ENCODE assay signal across 8 cellular contexts in the genomic region with DNA sequence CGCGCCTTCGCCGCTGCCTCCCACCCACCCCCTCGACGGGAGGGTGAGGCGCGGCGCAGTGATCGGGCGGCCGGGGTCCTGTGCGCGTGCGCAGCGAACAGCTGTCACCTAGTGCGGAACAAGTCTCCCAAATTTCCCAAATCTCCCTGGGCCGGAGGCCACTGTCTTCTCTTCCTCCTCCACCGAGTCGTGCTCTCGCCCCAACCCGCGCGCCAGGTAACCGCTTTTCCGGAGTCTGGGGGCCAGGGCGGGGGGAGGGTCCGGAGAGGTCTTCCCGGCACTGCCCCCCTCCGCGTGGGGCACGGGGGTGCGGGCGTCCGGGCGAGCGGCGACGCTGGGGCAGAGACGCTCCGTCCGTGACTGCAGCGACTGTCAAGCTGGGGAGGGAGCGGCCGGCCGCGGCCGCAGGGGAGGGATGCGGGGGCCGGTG.
DNase-seq lines count a peak whose midpoint lies in the region; ATAC-seq and TF ChIP-seq lines count a peak whose summit lies in the region.

No MANE protein-coding gene starts in this region.

- H3K9me3 ChIP-seq in iPS-18c (ENCODE audit: control insufficient read depth, insufficient read depth, low read length) = no peaks in the 10 kb centered on the region

- no peaks in the 10 kb centered on the region for H3K27me3 Mint-ChIP-seq in activated naive CD8-positive, alpha-beta T cell treated with anti-CD3 and anti-CD28 coated beads, Interleukin-2, amount 50 U/mL, for 24 hours

- TF ChIP-seq CTCF in AG09309 (IDR thresholded peaks at IDR 0.05; ENCODE audit: control insufficient read depth, insufficient read depth, low read depth, low read length, missing control alignments) = no peak

- H3K4me3 Mint-ChIP-seq in activated naive CD8-positive, alpha-beta T cell treated with anti-CD3 and anti-CD28 coated beads, Interleukin-2, amount 50 U/mL, for 24 hours = peak overlapping the region; percentile 95

- H3K4me3 ChIP-seq in AG09309 (ENCODE audit: control insufficient read depth, low read depth, low read length) = peak overlapping the region; percentile 87
- peak overlapping the region; percentile 95 for H3K4me3 ChIP-seq in iPS-18c (ENCODE audit: insufficient read depth, low read depth, low read length)

- peaks cover 1% of the 10 kb centered on the region for H3K9me3 Mint-ChIP-seq in activated naive CD8-positive, alpha-beta T cell treated with anti-CD3 and anti-CD28 coated beads, Interleukin-2, amount 50 U/mL, for 24 hours

- ATAC-seq in GM19324 (IDR thresholded peaks at IDR 0.05; ENCODE audit: low FRiP score, unreplicated experiment) (peak; percentile 7), HG03196 (IDR thresholded peaks at IDR 0.05; ENCODE audit: unreplicated experiment) (peak; percentile 15)
- peak; percentile 53 for ATAC-seq in activated naive CD8-positive, alpha-beta T cell treated with anti-CD3 and anti-CD28 coated beads, Interleukin-2, amount 50 U/mL, for 24 hours
- peak; percentile 71 for ATAC-seq in stimulated activated naive CD8-positive, alpha-beta T cell treated with anti-CD3 and anti-CD28 coated beads, Interleukin-15, Interleukin-2, amounts not matched to agents 100 U/mL and 50 U/mL, for 24 hours

- no peak for DNase-seq in AG09309 (ENCODE audit: low read depth)
- no peak for DNase-seq in activated naive CD8-positive, alpha-beta T cell treated with anti-CD3 and anti-CD28 coated beads, Interleukin-2, amount 50 U/mL, for 24 hours
- DNase-seq in stimulated activated naive CD8-positive, alpha-beta T cell treated with anti-CD3 and anti-CD28 coated beads, Interleukin-15, Interleukin-2, amounts not matched to agents 100 U/mL and 50 U/mL, for 24 hours = peak; percentile 96
- DNase-seq in NCI-H2029 (lab: John Stamatoyannopoulos, UW) = no peak
- no peak for DNase-seq in SHP77 treated with DMSO at 0.1 percent for 48 hours (lab: John Stamatoyannopoulos, UW)

- peak overlapping the region; percentile 100 for H3K27ac Mint-ChIP-seq in activated naive CD8-positive, alpha-beta T cell treated with anti-CD3 and anti-CD28 coated beads, Interleukin-2, amount 50 U/mL, for 24 hours

- peaks cover 45% of the 10 kb centered on the region for H3K4me1 Mint-ChIP-seq in activated naive CD8-positive, alpha-beta T cell treated with anti-CD3 and anti-CD28 coated beads, Interleukin-2, amount 50 U/mL, for 24 hours

- H3K36me3 Mint-ChIP-seq in activated naive CD8-positive, alpha-beta T cell treated with anti-CD3 and anti-CD28 coated beads, Interleukin-2, amount 50 U/mL, for 24 hours (ENCODE audit: low read depth) = peaks cover 3% of the 10 kb centered on the region

Comparison
In these comparisons a context has a peak if more than half of its experiments do, and no peak if none do; other contexts are left out.
1. ATAC-seq: peak in every context shown above with its lines; median percentile 71 in stimulated activated naive CD8-positive, alpha-beta T cell treated with anti-CD3 and anti-CD28 coated beads, Interleukin-15, Interleukin-2, amounts not matched to agents 100 U/mL and 50 U/mL, for 24 hours; 53 in activated naive CD8-positive, alpha-beta T cell treated with anti-CD3 and anti-CD28 coated beads, Interleukin-2, amount 50 U/mL, for 24 hours; 15 in HG03196; 7 in GM19324.